Comparison of ENCODE assay signal across 14 cellular contexts in genomic region chr3:72483554-72484104, GRCh38. TPM values are rescaled to one million over a fixed set of nuclear protein-coding genes. Genes with fewer than 3 reads are reported as not detected.
A peak's percentile ranks its signal among the peaks of the same experiment; 100 is the strongest.
DNase-seq lines count a peak whose midpoint lies in the region; ATAC-seq, FAIRE-seq and TF ChIP-seq lines count a peak whose summit lies in the region.
"Had no signal": no experiment of that assay in that cellular context is flagged by ENCODE, and none has a peak within 500 bp of the region (broad histone marks: within the 10 kb centered on the region; RNA-seq: fewer than 3 reads in every experiment).

No MANE protein-coding gene starts in this region.

- no peak overlapping the region for H3K27ac Mint-ChIP-seq in CD8-positive, alpha-beta memory T cell
- H3K27ac Mint-ChIP-seq in natural killer cell treated with Interleukin-12 subunit alpha and Interleukin-12 subunit beta and Interleukin-15 and Interleukin-18, amount 100 ng/mL, for 72 hours: peak overlapping the region; percentile 70 to 91

- no peaks in the 10 kb centered on the region for H3K9me3 Mint-ChIP-seq in CD8-positive, alpha-beta memory T cell
- peaks cover 6% of the 10 kb centered on the region for H3K9me3 Mint-ChIP-seq in natural killer cell treated with Interleukin-12 subunit alpha and Interleukin-12 subunit beta and Interleukin-15 and Interleukin-18, amount 100 ng/mL, for 72 hours
- H3K9me3 Mint-ChIP-seq: CD8-positive, alpha-beta T cell had no signal

- intact Hi-C loops in ascending aorta (cut with DNase I): loop anchor here (2.0 to 5.0 kb wide), 3 partner anchors 135 to 213 kb away; no protein-coding TSS in a partner anchor

- CTCF ChIA-PET in CD8-positive, alpha-beta memory T cell (lab: Charles Lee): interaction anchor here (0.6 kb wide), 1 partner anchor 36 kb away, joined by 4 read pairs; no protein-coding TSS in a partner anchor

- no peak for DNase-seq in CD8-positive, alpha-beta memory T cell
- no peak for DNase-seq in MG63
- no peak for DNase-seq in ascending aorta (ENCODE audit: low spot score in 2 of 2)
- DNase-seq in natural killer cell treated with Interleukin-12 subunit alpha and Interleukin-12 subunit beta and Interleukin-15 and Interleukin-18, amount 100 ng/mL, for 72 hours (ENCODE audit: low spot score): no peak
- DNase-seq in frontal cortex (ENCODE audit: low spot score in 2 of 2): no peak
- DNase-seq: cortex of kidney, hypothalamus, retina, SIG-M5 had no signal

- no peak overlapping the region for H3K27ac ChIP-seq in CD8-positive, alpha-beta memory T cell (ENCODE audit: low read depth, low read length)
- no peak overlapping the region for H3K27ac ChIP-seq in ascending aorta

- no peaks in the 10 kb centered on the region for H3K36me3 ChIP-seq in CD8-positive, alpha-beta memory T cell (ENCODE audit: insufficient read depth, low read length)
- H3K36me3 ChIP-seq in MG63: no peaks in the 10 kb centered on the region
- no peaks in the 10 kb centered on the region for H3K36me3 ChIP-seq in ascending aorta
- H3K36me3 ChIP-seq: esophagus muscularis mucosa had no signal

- peak overlapping the region in 4 of 7 donors; percentile 83 to 87 (median 84) for H3K4me3 Mint-ChIP-seq in CD8-positive, alpha-beta memory T cell
- H3K4me3 Mint-ChIP-seq in natural killer cell treated with Interleukin-12 subunit alpha and Interleukin-12 subunit beta and Interleukin-15 and Interleukin-18, amount 100 ng/mL, for 72 hours: peak overlapping the region; percentile 67

- H3K36me3 Mint-ChIP-seq in CD8-positive, alpha-beta memory T cell: peaks cover 0 to 2% (median 0%) of the 10 kb centered on the region in 3 donors
- no peaks in the 10 kb centered on the region for H3K36me3 Mint-ChIP-seq in natural killer cell treated with Interleukin-12 subunit alpha and Interleukin-12 subunit beta and Interleukin-15 and Interleukin-18, amount 100 ng/mL, for 72 hours
- H3K36me3 Mint-ChIP-seq: CD8-positive, alpha-beta T cell; type B pancreatic cell had no signal

- H3K4me1 Mint-ChIP-seq in CD8-positive, alpha-beta memory T cell: peaks cover 14 to 22% (median 22%) of the 10 kb centered on the region in 3 donors
- peaks cover 56 to 65% of the 10 kb centered on the region in 2 donors for H3K4me1 Mint-ChIP-seq in natural killer cell treated with Interleukin-12 subunit alpha and Interleukin-12 subunit beta and Interleukin-15 and Interleukin-18, amount 100 ng/mL, for 72 hours (ENCODE audit: low read depth in 2 of 2)

- no peak for ATAC-seq in natural killer cell treated with Interleukin-12 subunit alpha and Interleukin-12 subunit beta and Interleukin-15 and Interleukin-18, amount 100 ng/mL, for 72 hours
- ATAC-seq in HG02798 (IDR thresholded peaks at IDR 0.05; ENCODE audit: poor library complexity, unreplicated experiment): no peak
- no peak for ATAC-seq in GM21447 (IDR thresholded peaks at IDR 0.05; ENCODE audit: unreplicated experiment)

- H3K27me3 ChIP-seq in CD8-positive, alpha-beta memory T cell (ENCODE audit: insufficient read depth, low read length, poor library complexity, severe bottlenecking): no peaks in the 10 kb centered on the region
- H3K27me3 ChIP-seq in MG63 (no peaks in the 10 kb centered on the region), ascending aorta (no peaks in the 10 kb centered on the region)
- H3K27me3 ChIP-seq: esophagus muscularis mucosa had no signal

- H3K27me3 Mint-ChIP-seq in CD8-positive, alpha-beta memory T cell: peaks cover 0 to 4% of the 10 kb centered on the region in 2 donors
- H3K27me3 Mint-ChIP-seq in natural killer cell treated with Interleukin-12 subunit alpha and Interleukin-12 subunit beta and Interleukin-15 and Interleukin-18, amount 100 ng/mL, for 72 hours: no peaks in the 10 kb centered on the region
- H3K27me3 Mint-ChIP-seq: type B pancreatic cell had no signal

- H3K9me3 ChIP-seq in CD8-positive, alpha-beta memory T cell (ENCODE audit: low read length): no peaks in the 10 kb centered on the region
- H3K9me3 ChIP-seq in MG63: no peaks in the 10 kb centered on the region
- H3K9me3 ChIP-seq in ascending aorta: no peaks in the 10 kb centered on the region
- H3K9me3 ChIP-seq: esophagus muscularis mucosa had no signal

- peaks cover 10% of the 10 kb centered on the region for H3K4me1 ChIP-seq in CD8-positive, alpha-beta memory T cell (ENCODE audit: insufficient read depth, low read length)
- H3K4me1 ChIP-seq in ascending aorta: peaks cover 5 to 17% of the 10 kb centered on the region in 2 donors

- POLR2A ChIA-PET in CD8-positive, alpha-beta memory T cell (lab: Charles Lee): interaction anchor here (0.9 kb wide), 1 partner anchor 68 kb away, joined by 12 read pairs; no protein-coding TSS in a partner anchor

- FAIRE-seq in frontal cortex (lab: Jason Lieb, UNC): no peak

- no peak overlapping the region for H3K4me3 ChIP-seq in CD8-positive, alpha-beta memory T cell (ENCODE audit: low read length)
- H3K4me3 ChIP-seq in MG63: peak overlapping the region; percentile 34
- peak overlapping the region; percentile 34 to 56 for H3K4me3 ChIP-seq in ascending aorta

- no peak for TF ChIP-seq CTCF in ascending aorta (IDR thresholded peaks at IDR 0.05)

RNA-seq across cellular contexts. Expression of gene RYBP, which starts 37.2 kb away (rescaled TPM):
- total RNA-seq in CD8-positive, alpha-beta memory T cell: 10 to 100 TPM; 41.3 to 42.6 TPM
- 1.8 TPM for polyA plus RNA-seq in CD8-positive, alpha-beta memory T cell
- 3.6 and 3.8 TPM in 2 replicates for total RNA-seq in MG63 (2014; rRNA removed; shearing (Covaris generic); ENCODE audit: low replicate concordance)
- total RNA-seq in ascending aorta: 3.8 TPM
- total RNA-seq in natural killer cell treated with Interleukin-12 subunit alpha and Interleukin-12 subunit beta and Interleukin-15 and Interleukin-18, amount 100 ng/mL, for 72 hours: 10 to 100 TPM; 12.9 to 18.3 TPM
- total RNA-seq in frontal cortex: 30.6 TPM

Comparison
In these comparisons a context has a peak if more than half of its experiments do, and no peak if none do; other contexts are left out.
1. H3K27ac Mint-ChIP-seq: peak in natural killer cell treated with Interleukin-12 subunit alpha and Interleukin-12 subunit beta and Interleukin-15 and Interleukin-18, amount 100 ng/mL, for 72 hours (2 of 2); none in CD8-positive, alpha-beta memory T cell (0 of 8).